8 cellular contexts compared by ENCODE assay signal in the genomic region with DNA sequence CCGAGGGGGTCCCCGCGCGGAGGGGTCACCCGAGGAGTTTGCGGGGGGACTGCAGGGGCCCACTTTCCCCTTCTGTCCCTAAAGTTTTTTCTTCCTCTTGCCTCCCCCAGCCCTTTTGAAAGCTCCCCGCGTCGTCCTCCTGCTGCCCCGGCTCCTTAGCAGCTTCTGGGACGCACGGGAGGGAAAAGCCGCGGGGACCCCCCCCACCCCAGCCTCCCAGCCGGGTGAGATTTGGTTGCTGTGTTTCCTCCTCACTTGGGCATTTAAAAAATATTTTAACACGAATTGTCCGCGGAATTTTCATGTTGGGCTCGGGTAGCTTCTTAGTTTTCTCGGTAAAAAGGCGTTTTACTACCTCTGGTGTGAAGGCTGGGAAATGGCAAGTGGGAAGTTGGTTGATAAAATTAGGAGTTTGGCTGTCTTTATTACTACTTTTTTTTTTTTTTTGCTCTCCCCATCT. TPM values are rescaled to one million over a fixed set of nuclear protein-coding genes. Genes with fewer than 3 reads are reported as not detected.
DNase-seq lines count a peak whose midpoint lies in the region; ATAC-seq and TF ChIP-seq lines count a peak whose summit lies in the region.

No MANE protein-coding gene starts in this region.

- peak; percentile 12 for TF ChIP-seq CTCF in choroid plexus epithelial cell (conservative IDR thresholded peaks at IDR 0.05; ENCODE audit: low read depth, low read length)

- H3K9me3 ChIP-seq in thymus (ENCODE audit: control insufficient read depth), result no peaks in the 10 kb centered on the region

- ATAC-seq in memory B cell (ENCODE audit: low read depth), result peak; percentile 5
- no peak for ATAC-seq in GM19395 (IDR thresholded peaks at IDR 0.05; ENCODE audit: unreplicated experiment)

- peaks cover 7% of the 10 kb centered on the region for H3K4me1 ChIP-seq in thymus (ENCODE audit: control insufficient read depth, insufficient read depth, low read length)

- H3K36me3 Mint-ChIP-seq in memory B cell, result peaks cover 13% of the 10 kb centered on the region

- peak overlapping the region; percentile 98 for H3K27ac Mint-ChIP-seq in memory B cell

- WGBS in thymus, result under 1% methylated on average over 21 of the region's 21 CpGs

- H3K4me3 Mint-ChIP-seq in memory B cell, result peak overlapping the region; percentile 100

- peak overlapping the region; percentile 89 for H3K4me3 ChIP-seq in choroid plexus epithelial cell (ENCODE audit: low read depth, low read length)
- H3K4me3 ChIP-seq in thymus (ENCODE audit: low read length), result peak overlapping the region; percentile 94

- peak overlapping the region; percentile 92 for H3K27ac ChIP-seq in thymus (ENCODE audit: low read depth)

- H3K4me1 Mint-ChIP-seq in memory B cell, result peaks cover 36% of the 10 kb centered on the region

- H3K9me3 Mint-ChIP-seq in memory B cell, result no peaks in the 10 kb centered on the region

- H3K36me3 ChIP-seq in thymus (ENCODE audit: control insufficient read depth, insufficient read depth), result no peaks in the 10 kb centered on the region

- no peaks in the 10 kb centered on the region for H3K27me3 ChIP-seq in thymus (ENCODE audit: control insufficient read depth, insufficient read depth)

- DNase-seq in activated CD4-positive, alpha-beta T cell treated with anti-CD3 and anti-CD28 coated beads for 1 hour, result peak; percentile 12
- DNase-seq in activated CD4-positive, alpha-beta T cell treated with anti-CD3 and anti-CD28 coated beads, Interleukin-2, amount 50 U/mL, for 4 hours, result no peak
- DNase-seq in RPMI8226 (peak; percentile 38), choroid plexus epithelial cell (ENCODE audit: low read depth) (peak; percentile 29), memory B cell (ENCODE audit: low spot score in 2 of 2) (no peak), epidermal melanocyte (ENCODE audit: insufficient read length, low spot score) (no peak)

- no peaks in the 10 kb centered on the region for H3K27me3 Mint-ChIP-seq in memory B cell

RNA-seq across cellular contexts. Expression of a gene that starts 0.6 kb away (rescaled TPM):
- 11.4 TPM for polyA plus RNA-seq in thymus

Comparison
In these comparisons a context has a peak if more than half of its experiments do, and no peak if none do; other contexts are left out.
1. DNase-seq: peak in activated CD4-positive, alpha-beta T cell treated with anti-CD3 and anti-CD28 coated beads for 1 hour (single experiment), RPMI8226 (single experiment) and choroid plexus epithelial cell (single experiment); none in activated CD4-positive, alpha-beta T cell treated with anti-CD3 and anti-CD28 coated beads, Interleukin-2, amount 50 U/mL, for 4 hours (0 of 2), memory B cell (0 of 2) and epidermal melanocyte (single experiment).